Comparison of ENCODE assay signal across 13 cellular contexts in genomic region chr2:120491111-120491625, GRCh38.
A peak's percentile ranks its signal among the peaks of the same experiment; 100 is the strongest.
DNase-seq lines count a peak whose midpoint lies in the region; ATAC-seq, FAIRE-seq and TF ChIP-seq lines count a peak whose summit lies in the region.
"Had no signal": no experiment of that assay in that cellular context is flagged by ENCODE, and none has a peak within 500 bp of the region (broad histone marks: within the 10 kb centered on the region; RNA-seq: fewer than 3 reads in every experiment).

No MANE protein-coding gene starts in this region.

- H3K4me1 ChIP-seq in heart right ventricle (no peaks in the 10 kb centered on the region), kidney (ENCODE audit: control insufficient read depth in 1 of 2, insufficient read depth in 1 of 2, low read depth in 1 of 2, low read length in 2 of 2) (no peaks in the 10 kb centered on the region)

- WGBS in heart right ventricle, 2 donors: 87 to 88% methylated on average over 1 of the region's 1 CpG

- no peak overlapping the region for H3K9ac ChIP-seq in kidney (ENCODE audit: low read length in 2 of 2)
- H3K9ac ChIP-seq: BLaER1 treated with 17β-estradiol and CSF1 and Interleukin-3, amounts not matched to agents 10 nM and 100 nM had no signal

- intact Hi-C loops in left ventricle myocardium superior (cut with micrococcal nuclease) (no loop called here), heart right ventricle (cut with DNase I) (no loop called here), kidney (cut with DNase I) (no loop called here), posterior vena cava (cut with DNase I) (no loop called here)

- H3K9me3 ChIP-seq in heart right ventricle (no peaks in the 10 kb centered on the region), kidney (ENCODE audit: control insufficient read depth in 1 of 2, low read length in 2 of 2) (no peaks in the 10 kb centered on the region)

- TF ChIP-seq CTCF in heart right ventricle (IDR thresholded peaks at IDR 0.05): no peak
- no peak for TF ChIP-seq CTCF in kidney (IDR thresholded peaks at IDR 0.05; ENCODE audit: borderline replicate concordance, extremely low read depth, insufficient read depth)

- FAIRE-seq in kidney (lab: Jason Lieb, UNC): no peak
- FAIRE-seq: H1 had no signal

- ATAC-seq in left ventricle myocardium superior (no peak), heart right ventricle (no peak)
- ATAC-seq: CD8-positive, alpha-beta T cell had no signal

- H3K36me3 ChIP-seq in heart right ventricle (no peaks in the 10 kb centered on the region), kidney (ENCODE audit: control insufficient read depth in 1 of 2, insufficient read depth in 2 of 2, low read length in 2 of 2) (no peaks in the 10 kb centered on the region)
- H3K36me3 ChIP-seq: BLaER1 treated with 17β-estradiol and CSF1 and Interleukin-3, amounts not matched to agents 10 nM and 100 nM had no signal

- H3K4me3 ChIP-seq in heart right ventricle (no peak overlapping the region), kidney (ENCODE audit: low read length in 2 of 2) (no peak overlapping the region)
- H3K4me3 ChIP-seq: BLaER1 treated with 17β-estradiol and CSF1 and Interleukin-3, amounts not matched to agents 10 nM and 100 nM had no signal

- peak; percentile 1 for DNase-seq in left ventricle myocardium superior
- no peak for DNase-seq in heart right ventricle
- DNase-seq in kidney: peak; percentile 46
- DNase-seq in posterior vena cava (ENCODE audit: low spot score): peak; percentile 67
- no peak for DNase-seq in NCI-H774 (lab: John Stamatoyannopoulos, UW)
- DNase-seq in hippocampal formation (lab: John Stamatoyannopoulos, UW): no peak
- DNase-seq: Calu3; CD8-positive, alpha-beta T cell; DMS79 treated with DMSO at 0.1 percent for 48 hours; GF-D8; H9 had no signal

- peaks cover 0 to 15% (median 0%) of the 10 kb centered on the region in 7 donors for H3K27me3 ChIP-seq in heart right ventricle
- H3K27me3 ChIP-seq: BLaER1 treated with 17β-estradiol and CSF1 and Interleukin-3, amounts not matched to agents 10 nM and 100 nM had no signal

- no peak overlapping the region for H3K27ac ChIP-seq in heart right ventricle
- H3K27ac ChIP-seq in kidney (ENCODE audit: low read depth in 2 of 2, low read length in 2 of 2): no peak overlapping the region
- H3K27ac ChIP-seq: BLaER1 treated with 17β-estradiol and CSF1 and Interleukin-3, amounts not matched to agents 10 nM and 100 nM had no signal

Comparison
In these comparisons a context has a peak if more than half of its experiments do, and no peak if none do; other contexts are left out.
1. DNase-seq: peak in left ventricle myocardium superior (single experiment), kidney (single experiment) and posterior vena cava (single experiment); none in heart right ventricle (0 of 2), NCI-H774 (single experiment) and hippocampal formation (0 of 2).